ENCODE assay signal across 19 cellular contexts in the genomic region with DNA sequence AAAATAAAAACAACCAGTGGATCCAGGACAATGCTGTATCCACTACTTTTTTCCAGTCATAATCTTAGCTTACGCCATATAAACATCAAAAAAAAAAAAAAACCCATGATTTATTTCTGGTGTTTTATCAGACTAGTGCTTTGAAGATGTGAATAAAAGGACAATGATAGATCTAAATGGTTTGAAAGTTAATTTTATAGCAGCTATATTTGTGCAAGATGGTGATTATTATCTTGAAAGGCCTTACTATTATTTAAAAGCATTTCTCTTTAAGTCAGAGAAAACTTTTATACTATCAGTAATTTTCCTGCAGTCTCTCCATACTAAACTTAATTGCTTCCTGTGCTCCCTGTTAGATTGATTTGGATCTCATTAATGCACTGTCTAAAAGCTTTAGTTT.
"Had no signal": no experiment of that assay in that cellular context is flagged by ENCODE, and none has a peak within 500 bp of the region (broad histone marks: within the 10 kb centered on the region; RNA-seq: fewer than 3 reads in every experiment).

No MANE protein-coding gene starts in this region.

- ATAC-seq: effector memory CD8-positive, alpha-beta T cell; foreskin keratinocyte; gastroesophageal sphincter; heart left ventricle; left cardiac atrium; left lung; left ventricle myocardium superior; lower lobe of right lung; naive thymus-derived CD4-positive, alpha-beta T cell had no signal

- H3K9me3 Mint-ChIP-seq: endodermal cell had no signal

- DNase-seq: colonic mucosa; cortex of kidney; effector CD8-positive, alpha-beta T cell; effector memory CD8-positive, alpha-beta T cell; endodermal cell; foreskin keratinocyte; heart left ventricle; hypothalamus; left cardiac atrium; left lung; left ventricle myocardium superior; lower lobe of right lung; mesenchymal stem cell; midbrain; naive thymus-derived CD4-positive, alpha-beta T cell had no signal

- H3K79me2 ChIP-seq: hepatocyte had no signal

- H3K27ac Mint-ChIP-seq: dendritic cell treated with granulocyte-macrophage colony-stimulating factor and Interleukin-4, amounts not matched to agents 40 ng/mL and 50 ng/mL, for 4 days; effector memory CD8-positive, alpha-beta T cell; endodermal cell; naive thymus-derived CD4-positive, alpha-beta T cell had no signal

- H3K4me1 Mint-ChIP-seq: endodermal cell; naive thymus-derived CD4-positive, alpha-beta T cell had no signal

- H3K4me2 ChIP-seq: hepatocyte had no signal

- H3K36me3 ChIP-seq: colonic mucosa, esophagus muscularis mucosa, gastroesophageal sphincter, heart left ventricle, left lung, lower lobe of right lung had no signal

- H3K36me3 Mint-ChIP-seq: naive thymus-derived CD4-positive, alpha-beta T cell had no signal

- H3K27me3 Mint-ChIP-seq: dendritic cell treated with granulocyte-macrophage colony-stimulating factor and Interleukin-4, amounts not matched to agents 40 ng/mL and 50 ng/mL, for 4 days; effector memory CD8-positive, alpha-beta T cell had no signal

- H3K4me3 Mint-ChIP-seq: dendritic cell treated with granulocyte-macrophage colony-stimulating factor and Interleukin-4, amounts not matched to agents 40 ng/mL and 50 ng/mL, for 4 days; effector memory CD8-positive, alpha-beta T cell; endodermal cell; naive thymus-derived CD4-positive, alpha-beta T cell had no signal

- H3K27me3 ChIP-seq: colonic mucosa, esophagus muscularis mucosa, foreskin keratinocyte, gastroesophageal sphincter, heart left ventricle, hepatocyte, left lung had no signal

- H3K4me3 ChIP-seq: colonic mucosa, esophagus muscularis mucosa, gastroesophageal sphincter, heart left ventricle, hepatocyte, left lung, lower lobe of right lung had no signal

- H3K9me3 ChIP-seq: colonic mucosa, esophagus muscularis mucosa had no signal

- H2AFZ ChIP-seq: hepatocyte had no signal

- H3K27ac ChIP-seq: colonic mucosa, esophagus muscularis mucosa, foreskin keratinocyte, gastroesophageal sphincter, heart left ventricle, hepatocyte, left lung, lower lobe of right lung had no signal

- H3K4me1 ChIP-seq: colonic mucosa, esophagus muscularis mucosa, foreskin keratinocyte, gastroesophageal sphincter, heart left ventricle, left lung, lower lobe of right lung had no signal
